28 cellular contexts compared by ENCODE assay signal in the genomic region with DNA sequence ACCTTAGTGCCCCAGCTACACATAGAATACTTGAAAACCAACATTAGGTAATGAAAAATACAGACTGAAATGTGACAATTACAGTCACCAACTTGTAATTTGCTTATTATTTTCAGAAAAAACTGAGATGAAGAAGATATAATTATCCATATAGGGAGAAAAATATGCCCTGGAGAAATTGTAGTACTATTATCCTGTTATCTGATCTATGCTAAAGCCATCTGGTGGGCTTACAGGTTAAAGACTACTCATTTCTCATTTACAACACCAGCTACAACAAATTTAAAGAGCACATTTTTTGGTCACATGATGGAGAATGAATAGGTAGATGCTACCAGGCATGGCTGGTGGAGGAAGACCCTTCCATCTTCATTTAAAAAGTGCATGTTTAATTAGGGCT.
"Had no signal": no experiment of that assay in that cellular context is flagged by ENCODE, and none has a peak within 500 bp of the region (broad histone marks: within the 10 kb centered on the region; RNA-seq: fewer than 3 reads in every experiment).

No MANE protein-coding gene starts in this region.

- H3K4me2 ChIP-seq: neural progenitor cell had no signal

- H3K9me3 ChIP-seq: neutrophil, testis, thyroid gland, vagina had no signal

- H3K79me2 ChIP-seq: parathyroid adenoma had no signal

- H3K4me1 ChIP-seq: left lung, lower lobe of right lung, neural progenitor cell, parathyroid adenoma, right atrium auricular region, stomach, testis, thyroid gland, transverse colon, upper lobe of left lung, vagina had no signal

- DNase-seq: left colon; left lung; lower lobe of right lung; mammary epithelial cell; mesenchymal stem cell; naive B cell; natural killer cell; nephron progenitor cell; occipital lobe; stimulated activated CD4-positive, alpha-beta T cell treated with anti-CD3 and anti-CD28 coated beads, Interleukin-12 subunit alpha, Interleukin-12 subunit beta, amount 100 ng/mL, for 4 hours; stimulated activated CD4-positive, alpha-beta T cell treated with anti-CD3 and anti-CD28 coated beads, Interleukin-15, amount 100 ng/mL, for 24 hours; stimulated activated CD4-positive, alpha-beta T cell treated with anti-CD3 and anti-CD28 coated beads, Interleukin-2, amount 100 ng/mL, for 24 hours; stimulated activated CD4-positive, alpha-beta T cell treated with anti-CD3 and anti-CD28 coated beads, Interleukin-4, amount 100 ng/mL, for 1 hour; stimulated activated naive B cell treated with anti-CD40 and anti-IgM and Interleukin-4, amounts not matched to agents 10 μg/mL and 1 μg/mL and 100 μg/mL, for 72 hours; stimulated activated naive CD8-positive, alpha-beta T cell treated with anti-CD3 and anti-CD28 coated beads, Interleukin-15, Interleukin-2, amounts not matched to agents 100 U/mL and 50 U/mL, for 24 hours; stomach; testis; thyroid gland; transverse colon; upper lobe of left lung had no signal

- H3K27ac ChIP-seq: left lung, lower lobe of right lung, neural progenitor cell, neutrophil, parathyroid adenoma, right atrium auricular region, skin epidermis, stomach, testis, thyroid gland, transverse colon, upper lobe of left lung, vagina had no signal

- H3K36me3 ChIP-seq: left lung, lower lobe of right lung, neural progenitor cell, neutrophil, right atrium auricular region, stomach, thyroid gland, transverse colon, upper lobe of left lung, vagina had no signal

- H3K27me3 ChIP-seq: left lung, neural progenitor cell, neutrophil, right atrium auricular region, stomach, testis, thyroid gland, transverse colon, upper lobe of left lung, vagina had no signal

- H3K9ac ChIP-seq: neural progenitor cell, parathyroid adenoma had no signal

- FAIRE-seq: keratinocyte had no signal

- ATAC-seq: left colon; left lung; lower lobe of right lung; natural killer cell; sciatic nerve; stimulated activated naive B cell treated with anti-CD40 and anti-IgM and Interleukin-4, amounts not matched to agents 10 μg/mL and 1 μg/mL and 100 μg/mL, for 72 hours; stimulated activated naive CD8-positive, alpha-beta T cell treated with anti-CD3 and anti-CD28 coated beads, Interleukin-15, Interleukin-2, amounts not matched to agents 100 U/mL and 50 U/mL, for 24 hours had no signal

- H2AFZ ChIP-seq: neural progenitor cell, parathyroid adenoma had no signal

- H3K4me3 ChIP-seq: left lung, lower lobe of right lung, neural progenitor cell, right atrium auricular region, skin epidermis, stomach, testis, thyroid gland, transverse colon, upper lobe of left lung, vagina had no signal
